Comparison of ENCODE assay signal across 8 cellular contexts in the genomic region with DNA sequence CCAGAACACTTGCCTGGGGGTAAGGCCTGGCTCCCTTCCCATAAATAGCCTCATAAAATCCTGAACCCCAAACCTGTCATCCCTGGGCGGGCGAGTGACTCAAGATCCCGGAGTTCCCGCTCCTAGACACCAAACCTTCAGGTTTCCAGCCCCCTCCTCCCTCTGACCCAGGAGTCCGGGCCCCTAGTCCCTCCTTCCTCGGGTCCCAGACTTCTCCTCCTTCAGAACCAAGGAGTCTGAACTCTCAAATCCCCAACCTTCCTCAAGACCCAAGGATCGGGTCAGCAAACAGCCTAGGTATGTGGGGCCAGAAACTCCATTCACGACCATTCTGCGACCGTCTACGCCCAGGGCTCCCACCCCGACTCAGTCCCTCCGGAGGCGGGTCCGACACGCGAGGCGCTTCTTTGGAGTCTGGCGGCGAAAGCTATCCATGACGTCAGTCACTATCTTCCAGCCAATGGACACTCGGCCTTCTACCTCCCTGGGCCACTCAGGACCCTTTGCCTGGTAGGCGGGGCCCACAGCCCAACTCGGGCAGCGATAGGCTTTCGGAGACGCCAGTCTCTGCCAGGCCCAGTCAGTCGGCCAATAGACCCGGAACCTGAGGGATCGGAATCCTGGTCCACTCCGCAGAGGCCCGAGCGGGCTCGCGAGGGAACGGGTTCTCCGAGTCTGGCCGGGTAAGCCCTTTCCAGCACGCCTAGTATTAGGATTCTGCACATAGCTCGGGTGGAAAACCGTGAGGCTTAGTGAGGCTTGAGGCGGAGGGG. TPM values are rescaled to one million over a fixed set of nuclear protein-coding genes. Genes with fewer than 3 reads are reported as not detected.
DNase-seq lines count a peak whose midpoint lies in the region; ATAC-seq, FAIRE-seq and TF ChIP-seq lines count a peak whose summit lies in the region.

No MANE protein-coding gene starts in this region.

- 3 to 12% methylated on average over 10 to 32 of the region's 42 CpGs for WGBS in upper lobe of left lung, 2 donors

- peak; percentile 96 for ATAC-seq in HG02852 (IDR thresholded peaks at IDR 0.05; ENCODE audit: unreplicated experiment)
- ATAC-seq in left cardiac atrium, result peak; percentile 96 to 98
- ATAC-seq in upper lobe of left lung (ENCODE audit: low FRiP score in 2 of 2), result peak; percentile 98

- no peaks in the 10 kb centered on the region for H3K27me3 ChIP-seq in upper lobe of left lung

- TF ChIP-seq CTCF in upper lobe of left lung (IDR thresholded peaks at IDR 0.05), result no peak

- peak; percentile 93 for TF ChIP-seq POLR2A in GM12892 (IDR thresholded peaks at IDR 0.05; ENCODE audit: low read depth, low read length)
- peak in 2 of 4 donors; percentile 71 to 84 for TF ChIP-seq POLR2A in upper lobe of left lung (IDR thresholded peaks at IDR 0.05)

- FAIRE-seq in GM12892 (lab: Jason Lieb, UNC), result peak; percentile 100

- no peaks in the 10 kb centered on the region for H3K36me3 ChIP-seq in upper lobe of left lung

- peak overlapping the region; percentile 63 to 87 (median 78) for H3K27ac ChIP-seq in upper lobe of left lung

- peak overlapping the region; percentile 16 to 63 (median 56) for H3K4me3 ChIP-seq in upper lobe of left lung

- peaks cover 17 to 25% (median 24%) of the 10 kb centered on the region in 4 donors for H3K4me1 ChIP-seq in upper lobe of left lung

- TF ChIP-seq EP300 in upper lobe of left lung (IDR thresholded peaks at IDR 0.05), result no peak

- intact Hi-C loops in left cardiac atrium (cut with DNase I), result loop anchor here in 1 of 2 donors (5.0 kb wide), 1 partner anchor 69 kb away; the partner anchor contains the start of gene MEGF8
- intact Hi-C loops in posterior cingulate gyrus (cut with DNase I), result loop anchor here (5.0 kb wide), 1 partner anchor 69 kb away; the partner anchor contains the start of gene MEGF8

- peak; percentile 100 for DNase-seq in GM12892 (ENCODE audit: insufficient read length)
- DNase-seq in NCI-H146 treated with DMSO at 0.1 percent for 48 hours (lab: John Stamatoyannopoulos, UW; ENCODE audit: unreplicated experiment), result peak; percentile 97
- DNase-seq in T-helper 1 cell, result peak; percentile 78 to 98 (median 80)
- DNase-seq in amygdala (lab: John Stamatoyannopoulos, UW), result peak in 55 of 56 donors; percentile 78 to 99 (median 97)
- DNase-seq in left cardiac atrium, result peak; percentile 98
- DNase-seq in posterior cingulate gyrus, result peak; percentile 97 to 100 (median 99)
- DNase-seq in upper lobe of left lung, result peak; percentile 99

- H3K9me3 ChIP-seq in upper lobe of left lung, result no peaks in the 10 kb centered on the region

RNA-seq across cellular contexts. Expression of gene CNFN, which starts 6.6 kb away (rescaled TPM):
- not detected for polyA plus RNA-seq in GM12892 (2012; ENCODE audit: missing spikeins)
- total RNA-seq in left cardiac atrium, result under 1 TPM in 1 of 2 donors, not detected in 1; 0.97 TPM
- total RNA-seq in upper lobe of left lung, result 10 to 100 TPM in 1 of 6 donors, under 1 TPM in 2, not detected in 3; 0.46 to 32.5 (median 0.94) TPM

RNA-seq across cellular contexts. Expression of gene LIPE, which starts 30.5 kb away (rescaled TPM):
- polyA plus RNA-seq in GM12892 (2012; ENCODE audit: missing spikeins), result 2.6 TPM
- 100 to 1,000 TPM; 174 to 202 TPM for total RNA-seq in left cardiac atrium
- 1 to 10 TPM; 1.3 to 6.2 (median 4.2) TPM for total RNA-seq in upper lobe of left lung

RNA-seq across cellular contexts. Expression of gene CXCL17, which starts 46.0 kb away (rescaled TPM):
- 0.47 TPM for polyA plus RNA-seq in GM12892 (2012; ENCODE audit: missing spikeins)
- total RNA-seq in left cardiac atrium (not detected), upper lobe of left lung (100 to 1,000 TPM in 3 of 6 donors, 10 to 100 TPM in 3; 31.4 to 155 (median 92.3) TPM)

Comparison
In these comparisons a context has a peak if more than half of its experiments do, and no peak if none do; other contexts are left out.
1. Peak in every context shown above with its lines: DNase-seq, ATAC-seq, H3K4me3 ChIP-seq and H3K27ac ChIP-seq.
2. RNA of gene LIPE, which starts 30.5 kb away (total RNA-seq): 174 to 202 TPM in left cardiac atrium; 1.3 to 6.2 TPM in upper lobe of left lung; every median in the first group is over 10 times any median in the second.
3. RNA of gene CXCL17, which starts 46.0 kb away (total RNA-seq): 31.4 to 155 TPM in upper lobe of left lung; not detected in left cardiac atrium; every median in the first group is over 10 times any median in the second.